In genomic region chr19:53086949-53087348, GRCh38 we compare ENCODE assay signal across 16 cellular contexts. TPM values are rescaled to one million over a fixed set of nuclear protein-coding genes. Genes with fewer than 3 reads are reported as not detected.
DNase-seq lines count a peak whose midpoint lies in the region; ATAC-seq, FAIRE-seq and TF ChIP-seq lines count a peak whose summit lies in the region.
"Had no signal": no experiment of that assay in that cellular context is flagged by ENCODE, and none has a peak within 500 bp of the region (broad histone marks: within the 10 kb centered on the region; RNA-seq: fewer than 3 reads in every experiment).

No MANE protein-coding gene starts in this region.

- peaks cover 11% of the 10 kb centered on the region for H3K9me3 Mint-ChIP-seq in activated CD4-positive, alpha-beta T cell treated with anti-CD3 and anti-CD28 coated beads for 36 hours (ENCODE audit: low read depth)

- WGBS in tibial nerve, 2 donors = 33 to 50% methylated on average over 5 of the region's 5 CpGs

- no peak overlapping the region for H3K4me3 Mint-ChIP-seq in activated CD4-positive, alpha-beta T cell treated with anti-CD3 and anti-CD28 coated beads for 36 hours
- H3K4me3 Mint-ChIP-seq: nephron had no signal

- H3K4me1 ChIP-seq in tibial nerve = no peaks in the 10 kb centered on the region

- H3K9me3 ChIP-seq in tibial nerve = peaks cover 0 to 13% (median 2%) of the 10 kb centered on the region in 4 donors

- CTCF ChIA-PET in activated CD4-positive, alpha-beta T cell treated with anti-CD3 and anti-CD28 coated beads for 36 hours (lab: Charles Lee) = no interaction called here

- peaks cover 0 to 99% (median 8%) of the 10 kb centered on the region in 3 donors for H3K36me3 ChIP-seq in tibial nerve

- peak overlapping the region; percentile 67 for H3K27ac Mint-ChIP-seq in activated CD4-positive, alpha-beta T cell treated with anti-CD3 and anti-CD28 coated beads for 36 hours

- H3K27me3 Mint-ChIP-seq in activated CD4-positive, alpha-beta T cell treated with anti-CD3 and anti-CD28 coated beads for 36 hours = no peaks in the 10 kb centered on the region

- no peak for DNase-seq in activated CD4-positive, alpha-beta T cell treated with anti-CD3 and anti-CD28 coated beads for 36 hours
- no peak for DNase-seq in activated CD4-positive, alpha-beta T cell treated with anti-CD3 and anti-CD28 coated beads, Interleukin-2, amount 50 U/mL, for 1 hour
- peak; percentile 6 for DNase-seq in fibroblast of the aortic adventitia (ENCODE audit: low read depth)
- DNase-seq in lung microvascular endothelial cell (ENCODE audit: low read depth in 2 of 2) = peak; percentile 36 to 96
- no peak for DNase-seq in tibial nerve (ENCODE audit: low spot score in 2 of 2)
- no peak for DNase-seq in DMS 273 (lab: John Stamatoyannopoulos, UW; ENCODE audit: unreplicated experiment)
- no peak for DNase-seq in GM12891 (ENCODE audit: insufficient read length, low spot score)
- DNase-seq: activated naive CD4-positive, alpha-beta T cell treated with anti-CD3 and anti-CD28 coated beads, Interleukin-2, amount 50 U/mL, for 16 hours; Calu3; effector memory CD4-positive, alpha-beta T cell; NCI-H187; stimulated activated naive CD8-positive, alpha-beta T cell treated with anti-CD3 and anti-CD28 coated beads, Interleukin-15, Interleukin-2, amounts not matched to agents 100 U/mL and 50 U/mL, for 24 hours had no signal

- no peak for TF ChIP-seq POLR2A in tibial nerve (IDR thresholded peaks at IDR 0.05)
- no peak for TF ChIP-seq POLR2A in GM12891 (IDR thresholded peaks at IDR 0.05; ENCODE audit: low read depth, low read length)

- POLR2A ChIA-PET in activated CD4-positive, alpha-beta T cell treated with anti-CD3 and anti-CD28 coated beads for 36 hours (lab: Charles Lee) = no interaction called here

- H3K36me3 Mint-ChIP-seq in activated CD4-positive, alpha-beta T cell treated with anti-CD3 and anti-CD28 coated beads for 36 hours (ENCODE audit: low read depth) = peaks cover 95% of the 10 kb centered on the region

- intact Hi-C loops in activated CD4-positive, alpha-beta T cell treated with anti-CD3 and anti-CD28 coated beads for 36 hours (cut with DNase I, micrococcal nuclease) = no loop called here

- no peak for TF ChIP-seq CTCF in fibroblast of the aortic adventitia (IDR thresholded peaks at IDR 0.05; ENCODE audit: insufficient read depth, low read length)
- TF ChIP-seq CTCF in tibial nerve (IDR thresholded peaks at IDR 0.05) = no peak

- no peaks in the 10 kb centered on the region for H3K4me1 Mint-ChIP-seq in activated CD4-positive, alpha-beta T cell treated with anti-CD3 and anti-CD28 coated beads for 36 hours
- H3K4me1 Mint-ChIP-seq: nephron had no signal

- peak; percentile 27 to 55 for TF ChIP-seq EP300 in tibial nerve (IDR thresholded peaks at IDR 0.05)

- H3K4me3 ChIP-seq in fibroblast of the aortic adventitia (ENCODE audit: low read depth, low read length) = no peak overlapping the region
- no peak overlapping the region for H3K4me3 ChIP-seq in tibial nerve

- H3K27me3 ChIP-seq in tibial nerve = no peaks in the 10 kb centered on the region

- FAIRE-seq in GM12891 (lab: Jason Lieb, UNC) = no peak

- ATAC-seq in activated CD4-positive, alpha-beta T cell treated with anti-CD3 and anti-CD28 coated beads for 36 hours = no peak
- no peak for ATAC-seq in GM19324 (IDR thresholded peaks at IDR 0.05; ENCODE audit: low FRiP score, unreplicated experiment)
- ATAC-seq: stimulated activated naive CD8-positive, alpha-beta T cell treated with anti-CD3 and anti-CD28 coated beads, Interleukin-15, Interleukin-2, amounts not matched to agents 100 U/mL and 50 U/mL, for 24 hours had no signal

- no peak overlapping the region for H3K27ac ChIP-seq in tibial nerve
- H3K27ac ChIP-seq: 22Rv1 had no signal

TF ChIP-seq in GM12891, 5 proteins besides CTCF, POLR2A, EP300 and RAD21:
- no peak for TF ChIP-seq SPI1 (IDR thresholded peaks at IDR 0.05; ENCODE audit: low read depth, low read length)
- TF ChIP-seq POU2F2 (IDR thresholded peaks at IDR 0.05; ENCODE audit: low read depth, low read length) = no peak
- no peak for TF ChIP-seq POLR2AphosphoS5 (IDR thresholded peaks at IDR 0.05; ENCODE audit: low read depth, low read length)
- no peak for TF ChIP-seq TAF1 (IDR thresholded peaks at IDR 0.05; ENCODE audit: low read depth, low read length)
- TF ChIP-seq PAX5 (IDR thresholded peaks at IDR 0.05; ENCODE audit: insufficient read depth, low read length, severe bottlenecking) = no peak

RNA-seq across cellular contexts. Expression of gene ZNF160, which starts 16.3 kb away (rescaled TPM):
- 10 to 100 TPM; 42.2 to 53.0 TPM for total RNA-seq in activated CD4-positive, alpha-beta T cell treated with anti-CD3 and anti-CD28 coated beads for 36 hours
- total RNA-seq in fibroblast of the aortic adventitia (ENCODE audit: low replicate concordance) (32.4 and 46.3 TPM in 2 replicates), lung microvascular endothelial cell (10.9 and 20.0 TPM in 2 replicates), tibial nerve (10 to 100 TPM; 38.9 to 65.7 (median 45.4) TPM)
- polyA plus RNA-seq in GM12891 (2012; ENCODE audit: low read depth, missing spikeins) = 11.5 TPM

RNA-seq across cellular contexts. Expression of gene ERVV-2, which starts 42.4 kb away (rescaled TPM):
- not detected for total RNA-seq in activated CD4-positive, alpha-beta T cell treated with anti-CD3 and anti-CD28 coated beads for 36 hours
- total RNA-seq in fibroblast of the aortic adventitia (ENCODE audit: low replicate concordance) = not detected in 2 replicates
- total RNA-seq in lung microvascular endothelial cell = not detected in 2 replicates
- not detected for total RNA-seq in tibial nerve
- polyA plus RNA-seq in GM12891 (2012; ENCODE audit: low read depth, missing spikeins) = not detected
- total RNA-seq: Calu3, H4 had no signal

RNA-seq across cellular contexts. Expression of gene ZNF415, which starts 45.8 kb away (rescaled TPM):
- total RNA-seq in activated CD4-positive, alpha-beta T cell treated with anti-CD3 and anti-CD28 coated beads for 36 hours = 1 to 10 TPM; 3.2 to 3.3 TPM
- total RNA-seq in fibroblast of the aortic adventitia (ENCODE audit: low replicate concordance) (2.3 and 4.1 TPM in 2 replicates), lung microvascular endothelial cell (1.3 and 2.0 TPM in 2 replicates), tibial nerve (1 to 10 TPM; 4.5 to 9.8 (median 5.7) TPM)
- polyA plus RNA-seq in GM12891 (2012; ENCODE audit: low read depth, missing spikeins) = 1.1 TPM
- total RNA-seq: Calu3 had no signal

Comparison
In these comparisons a context has a peak if more than half of its experiments do, and no peak if none do; other contexts are left out.
1. DNase-seq: peak in fibroblast of the aortic adventitia (single experiment) and lung microvascular endothelial cell (2 of 2); none in activated CD4-positive, alpha-beta T cell treated with anti-CD3 and anti-CD28 coated beads for 36 hours (single experiment), activated CD4-positive, alpha-beta T cell treated with anti-CD3 and anti-CD28 coated beads, Interleukin-2, amount 50 U/mL, for 1 hour (single experiment), tibial nerve (0 of 2), DMS 273 (single experiment) and GM12891 (single experiment).